14 cellular contexts compared by ENCODE assay signal in genomic region chr2:225013432-225014048, GRCh38. TPM values are rescaled to one million over a fixed set of nuclear protein-coding genes. Genes with fewer than 3 reads are reported as not detected.
A peak's percentile ranks its signal among the peaks of the same experiment; 100 is the strongest.
DNase-seq lines count a peak whose midpoint lies in the region; ATAC-seq lines count a peak whose summit lies in the region.
"Had no signal": no experiment of that assay in that cellular context is flagged by ENCODE, and none has a peak within 500 bp of the region (broad histone marks: within the 10 kb centered on the region; RNA-seq: fewer than 3 reads in every experiment).

No MANE protein-coding gene starts in this region.

- H3K9me3 Mint-ChIP-seq in activated T-cell treated with anti-CD3 and anti-CD28 coated beads, Interleukin-2, amount 50 U/mL, for 24 hours = no peaks in the 10 kb centered on the region
- H3K9me3 Mint-ChIP-seq in stimulated activated naive CD8-positive, alpha-beta T cell treated with anti-CD3 and anti-CD28 coated beads, Interleukin-15, amount 100 ng/mL, for 72 hours = no peaks in the 10 kb centered on the region

- peak; percentile 52 for ATAC-seq in stimulated activated naive CD8-positive, alpha-beta T cell treated with anti-CD3 and anti-CD28 coated beads, Interleukin-15, amount 100 ng/mL, for 72 hours
- ATAC-seq in HG02759 (IDR thresholded peaks at IDR 0.05; ENCODE audit: unreplicated experiment) = no peak
- ATAC-seq in HG02973 (IDR thresholded peaks at IDR 0.05; ENCODE audit: unreplicated experiment) = no peak

- H3K4me3 Mint-ChIP-seq in activated T-cell treated with anti-CD3 and anti-CD28 coated beads, Interleukin-2, amount 50 U/mL, for 24 hours = no peak overlapping the region
- peak overlapping the region in 1 of 2 donors; percentile 2 for H3K4me3 Mint-ChIP-seq in stimulated activated naive CD8-positive, alpha-beta T cell treated with anti-CD3 and anti-CD28 coated beads, Interleukin-15, amount 100 ng/mL, for 72 hours

- H3K27me3 Mint-ChIP-seq in activated T-cell treated with anti-CD3 and anti-CD28 coated beads, Interleukin-2, amount 50 U/mL, for 24 hours = no peaks in the 10 kb centered on the region
- no peaks in the 10 kb centered on the region for H3K27me3 Mint-ChIP-seq in stimulated activated naive CD8-positive, alpha-beta T cell treated with anti-CD3 and anti-CD28 coated beads, Interleukin-15, amount 100 ng/mL, for 72 hours

- H3K27ac Mint-ChIP-seq in activated T-cell treated with anti-CD3 and anti-CD28 coated beads, Interleukin-2, amount 50 U/mL, for 24 hours = peak overlapping the region; percentile 79
- H3K27ac Mint-ChIP-seq in stimulated activated naive CD8-positive, alpha-beta T cell treated with anti-CD3 and anti-CD28 coated beads, Interleukin-15, amount 100 ng/mL, for 72 hours = peak overlapping the region in 1 of 2 donors; percentile 16

- peaks cover 5% of the 10 kb centered on the region for H3K36me3 Mint-ChIP-seq in activated T-cell treated with anti-CD3 and anti-CD28 coated beads, Interleukin-2, amount 50 U/mL, for 24 hours (ENCODE audit: low read depth)

- DNase-seq in activated T-cell treated with anti-CD3 and anti-CD28 coated beads, Interleukin-2, amount 50 U/mL, for 24 hours = no peak
- DNase-seq in activated T-cell treated with anti-CD3 and anti-CD28 coated beads, Interleukin-2, amount 50 U/mL, for 48 hours = no peak
- DNase-seq in RPMI7951 (ENCODE audit: low read depth) (peak; percentile 18), glomerular visceral epithelial cell (ENCODE audit: extremely low spot score) (peak; percentile 37)
- no peak for DNase-seq in stimulated activated naive CD8-positive, alpha-beta T cell treated with anti-CD3 and anti-CD28 coated beads, Interleukin-15, amount 100 ng/mL, for 72 hours
- no peak for DNase-seq in stimulated activated CD4-positive, alpha-beta T cell treated with anti-CD3 and anti-CD28 coated beads, Interleukin-15, amount 100 ng/mL, for 24 hours
- DNase-seq: central memory CD4-positive, alpha-beta T cell; GOT3; NCI-H1105; NCI-H524; nucleus accumbens; Right ventricle myocardium superior had no signal

- H3K4me1 Mint-ChIP-seq in activated T-cell treated with anti-CD3 and anti-CD28 coated beads, Interleukin-2, amount 50 U/mL, for 24 hours (ENCODE audit: low read depth) = peaks cover 84% of the 10 kb centered on the region
- H3K4me1 Mint-ChIP-seq in stimulated activated naive CD8-positive, alpha-beta T cell treated with anti-CD3 and anti-CD28 coated beads, Interleukin-15, amount 100 ng/mL, for 72 hours = peaks cover 88% of the 10 kb centered on the region

RNA-seq across cellular contexts. Expression of gene DOCK10, which starts 28.7 kb away (rescaled TPM):
- 42.8 and 45.6 TPM in 2 replicates for total RNA-seq in RPMI7951 (2014; rRNA removed; shearing (Covaris generic))

Comparison
In these comparisons a context has a peak if more than half of its experiments do, and no peak if none do; other contexts are left out.
1. DNase-seq: peak in RPMI7951 (single experiment) and glomerular visceral epithelial cell (single experiment); none in activated T-cell treated with anti-CD3 and anti-CD28 coated beads, Interleukin-2, amount 50 U/mL, for 24 hours (single experiment), activated T-cell treated with anti-CD3 and anti-CD28 coated beads, Interleukin-2, amount 50 U/mL, for 48 hours (0 of 2), stimulated activated naive CD8-positive, alpha-beta T cell treated with anti-CD3 and anti-CD28 coated beads, Interleukin-15, amount 100 ng/mL, for 72 hours (0 of 2) and stimulated activated CD4-positive, alpha-beta T cell treated with anti-CD3 and anti-CD28 coated beads, Interleukin-15, amount 100 ng/mL, for 24 hours (single experiment).